ENCODE assay signal across 11 cellular contexts in genomic region chr4:102560115-102560514, GRCh38. TPM values are rescaled to one million over a fixed set of nuclear protein-coding genes. Genes with fewer than 3 reads are reported as not detected.
DNase-seq lines count a peak whose midpoint lies in the region; ATAC-seq and TF ChIP-seq lines count a peak whose summit lies in the region.
"Had no signal": no experiment of that assay in that cellular context is flagged by ENCODE, and none has a peak within 500 bp of the region (broad histone marks: within the 10 kb centered on the region; RNA-seq: fewer than 3 reads in every experiment).

No MANE protein-coding gene starts in this region.

- no peaks in the 10 kb centered on the region for H3K27me3 Mint-ChIP-seq in CD8-positive, alpha-beta memory T cell
- no peaks in the 10 kb centered on the region for H3K27me3 Mint-ChIP-seq in natural killer cell (ENCODE audit: low read depth in 2 of 2)

- peak overlapping the region; percentile 35 for H3K4me3 ChIP-seq in CD8-positive, alpha-beta memory T cell (ENCODE audit: low read length)
- H3K4me3 ChIP-seq in Loucy (ENCODE audit: low read length, poor library complexity, severe bottlenecking) (no peak overlapping the region), coronary artery (peak overlapping the region; percentile 24)
- H3K4me3 ChIP-seq: BLaER1 treated with 17β-estradiol and CSF1 and Interleukin-3, amounts not matched to agents 10 nM and 100 nM had no signal

- H3K4me2 ChIP-seq in Loucy (ENCODE audit: low read depth, low read length, poor library complexity, severe bottlenecking) = peak overlapping the region; percentile 50

- TF ChIP-seq POLR2A in GM18505 (IDR thresholded peaks at IDR 0.05; ENCODE audit: borderline replicate concordance, extremely low read depth, insufficient read depth, insufficient read length) = no peak

- intact Hi-C loops in natural killer cell (cut with micrococcal nuclease) = no loop called here

- peak overlapping the region in 7 of 8 donors; percentile 74 to 91 (median 88) for H3K27ac Mint-ChIP-seq in CD8-positive, alpha-beta memory T cell
- peak overlapping the region; percentile 84 to 88 for H3K27ac Mint-ChIP-seq in natural killer cell

- no peaks in the 10 kb centered on the region for H3K27me3 ChIP-seq in CD8-positive, alpha-beta memory T cell (ENCODE audit: insufficient read depth, low read length, poor library complexity, severe bottlenecking)
- no peaks in the 10 kb centered on the region for H3K27me3 ChIP-seq in Loucy (ENCODE audit: insufficient read depth, low read length, poor library complexity, severe bottlenecking)
- H3K27me3 ChIP-seq: BLaER1 treated with 17β-estradiol and CSF1 and Interleukin-3, amounts not matched to agents 10 nM and 100 nM had no signal

- H3K4me3 Mint-ChIP-seq in CD8-positive, alpha-beta memory T cell = peak overlapping the region; percentile 41 to 84 (median 80)
- H3K4me3 Mint-ChIP-seq in natural killer cell = peak overlapping the region; percentile 80

- H4K20me1 ChIP-seq in Loucy (ENCODE audit: insufficient read depth, low read length, poor library complexity, severe bottlenecking) = no peaks in the 10 kb centered on the region

- ATAC-seq in natural killer cell = no peak
- no peak for ATAC-seq in HG03432 (IDR thresholded peaks at IDR 0.05; ENCODE audit: unreplicated experiment)
- ATAC-seq in GM18505 (IDR thresholded peaks at IDR 0.05; ENCODE audit: unreplicated experiment) = no peak

- no peak for DNase-seq in CD8-positive, alpha-beta memory T cell
- no peak for DNase-seq in coronary artery (ENCODE audit: low spot score)
- no peak for DNase-seq in natural killer cell
- DNase-seq in NCI-H128 (lab: John Stamatoyannopoulos, UW; ENCODE audit: unreplicated experiment) = no peak
- DNase-seq in T1000 (lab: John Stamatoyannopoulos, UW) = no peak
- DNase-seq: HCEC 1CT, NCI-H1092 treated with DMSO at 0.1 percent for 48 hours had no signal

- peaks cover 0 to 29% (median 12%) of the 10 kb centered on the region in 3 donors for H3K36me3 Mint-ChIP-seq in CD8-positive, alpha-beta memory T cell
- no peaks in the 10 kb centered on the region for H3K36me3 Mint-ChIP-seq in natural killer cell

- TF ChIP-seq CTCF in Loucy (conservative IDR thresholded peaks at IDR 0.05; ENCODE audit: low read length) = no peak
- TF ChIP-seq CTCF in coronary artery (IDR thresholded peaks at IDR 0.05) = no peak
- no peak for TF ChIP-seq CTCF in natural killer cell (IDR thresholded peaks at IDR 0.05)

- no peak overlapping the region for H2AFZ ChIP-seq in Loucy (ENCODE audit: low read length)

- no peak overlapping the region for H3K9ac ChIP-seq in Loucy (ENCODE audit: low read depth, low read length, poor library complexity, severe bottlenecking)
- H3K9ac ChIP-seq: BLaER1 treated with 17β-estradiol and CSF1 and Interleukin-3, amounts not matched to agents 10 nM and 100 nM had no signal

- H3F3A ChIP-seq in Loucy (ENCODE audit: low read depth) = no peaks in the 10 kb centered on the region

- H3K27ac ChIP-seq in CD8-positive, alpha-beta memory T cell (ENCODE audit: low read depth, low read length) = no peak overlapping the region
- H3K27ac ChIP-seq in coronary artery = peak overlapping the region in 1 of 2 donors; percentile 44
- H3K27ac ChIP-seq: BLaER1 treated with 17β-estradiol and CSF1 and Interleukin-3, amounts not matched to agents 10 nM and 100 nM had no signal

- POLR2A ChIA-PET in CD8-positive, alpha-beta memory T cell (lab: Charles Lee) = no interaction called here

- CTCF ChIA-PET in CD8-positive, alpha-beta memory T cell (lab: Charles Lee) = interaction anchor here (1.3 to 1.8 kb wide), 2 partner anchors 14 to 60 kb away, joined by 3 to 4 read pairs; no protein-coding TSS in a partner anchor

- no peaks in the 10 kb centered on the region for H3K9me3 Mint-ChIP-seq in CD8-positive, alpha-beta memory T cell
- H3K9me3 Mint-ChIP-seq in natural killer cell = no peaks in the 10 kb centered on the region

- no peaks in the 10 kb centered on the region for H3K9me3 ChIP-seq in CD8-positive, alpha-beta memory T cell (ENCODE audit: low read length)
- no peaks in the 10 kb centered on the region for H3K9me3 ChIP-seq in Loucy (ENCODE audit: insufficient read depth, low read depth, low read length)

- no peaks in the 10 kb centered on the region for H3K36me3 ChIP-seq in CD8-positive, alpha-beta memory T cell (ENCODE audit: insufficient read depth, low read length)
- peaks cover 6% of the 10 kb centered on the region; the same call in 1 of the 2 replicates for H3K36me3 ChIP-seq in Loucy (ENCODE audit: insufficient read depth, low read length)

- peaks cover 39% of the 10 kb centered on the region for H3K4me1 ChIP-seq in CD8-positive, alpha-beta memory T cell (ENCODE audit: insufficient read depth, low read length)
- peaks cover 11% of the 10 kb centered on the region for H3K4me1 ChIP-seq in Loucy (ENCODE audit: insufficient read depth, low read length, poor library complexity, severe bottlenecking)

- H3K79me2 ChIP-seq in Loucy (ENCODE audit: insufficient read depth, low read length) = peaks cover 9% of the 10 kb centered on the region; the same call in 1 of the 2 replicates

- H3K9me2 ChIP-seq in Loucy (replicated peaks; ENCODE audit: low read depth, low read length) = no peaks in the 10 kb centered on the region

- H3K4me1 Mint-ChIP-seq in CD8-positive, alpha-beta memory T cell = peaks cover 12 to 49% (median 27%) of the 10 kb centered on the region in 3 donors
- H3K4me1 Mint-ChIP-seq in natural killer cell = peaks cover 53 to 55% of the 10 kb centered on the region in 2 donors

RNA-seq across cellular contexts. Expression of gene NFKB1, which starts 59.0 kb away (rescaled TPM):
- total RNA-seq in CD8-positive, alpha-beta memory T cell = 100 to 1,000 TPM; 185 to 189 TPM
- polyA plus RNA-seq in CD8-positive, alpha-beta memory T cell = 45.5 TPM
- 100 to 1,000 TPM; 144 to 235 (median 163) TPM for total RNA-seq in natural killer cell
